4 cellular contexts compared by ENCODE assay signal in the genomic region with DNA sequence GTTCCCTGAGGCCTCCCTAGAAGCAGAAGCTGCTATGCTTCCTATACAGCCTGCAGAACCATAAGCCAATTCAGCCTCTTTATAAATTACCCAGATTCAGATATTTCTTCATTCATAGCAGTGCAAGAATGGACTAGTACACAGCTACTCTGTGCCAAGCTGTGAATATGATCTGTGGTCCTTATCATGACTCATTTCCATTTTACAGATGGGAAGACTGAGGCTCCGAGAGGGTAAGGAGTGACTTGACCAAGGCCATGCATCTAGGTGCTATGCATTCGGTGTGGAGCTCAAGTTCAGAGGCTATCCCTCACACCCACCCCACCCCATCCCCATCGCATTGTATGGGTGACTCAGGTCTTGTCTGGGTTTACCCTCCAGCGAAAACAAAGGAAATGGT.
TF ChIP-seq lines count a peak whose summit lies in the region.

No MANE protein-coding gene starts in this region.

TF ChIP-seq in HepG2, 621 proteins besides CTCF, POLR2A, EP300 and RAD21:
- no peak for TF ChIP-seq ZMAT3 (CRISPR knock-in tag; conservative IDR thresholded peaks at IDR 0.05)
- TF ChIP-seq ZNF629 (CRISPR knock-in tag; conservative IDR thresholded peaks at IDR 0.05) = peak; percentile 64

TF ChIP-seq in K562, 482 proteins besides CTCF, POLR2A, EP300 and RAD21:
- TF ChIP-seq KAT2B (IDR thresholded peaks at IDR 0.05; ENCODE audit: low read depth, low read length) = no peak
- TF ChIP-seq POU5F1 (IDR thresholded peaks at IDR 0.05; ENCODE audit: borderline replicate concordance, low read depth, low read length, partially characterized antibody) = no peak
- peak; percentile 63 for TF ChIP-seq RBM25 (IDR thresholded peaks at IDR 0.05; ENCODE audit: low read depth, low read length, severe bottlenecking)
- TF ChIP-seq MTA2 (IDR thresholded peaks at IDR 0.05; ENCODE audit: low read depth) = no peak
- 0 out of 4 replicates have a peak, but pooled peaks of 1 of the 2 experiments have one; percentile 8 for TF ChIP-seq KDM1A (IDR thresholded peaks at IDR 0.05)
- TF ChIP-seq GTF2A2 (tag; IDR thresholded peaks at IDR 0.05) = no peak
- no peak for TF ChIP-seq ELF2 (CRISPR knock-in tag; IDR thresholded peaks at IDR 0.05)
- no peak for TF ChIP-seq TAF9B (IDR thresholded peaks at IDR 0.05; ENCODE audit: partially characterized antibody)
- TF ChIP-seq BCOR (IDR thresholded peaks at IDR 0.05) = peak; percentile 41; the same call in 1 of the 2 replicates
- TF ChIP-seq ADNP (tag; IDR thresholded peaks at IDR 0.05) = 0 out of 2 replicates have a peak, but pooled peaks have one; percentile 35
TF ChIP-seq in K562: peak in this region for 4.

TF ChIP-seq in H1, 55 proteins besides CTCF, POLR2A, EP300 and RAD21:
- TF ChIP-seq KDM1A (IDR thresholded peaks at IDR 0.05; ENCODE audit: borderline replicate concordance, low read length) (0 out of 2 replicates have a peak, but pooled peaks have one; percentile 67), YY1 (IDR thresholded peaks at IDR 0.05; ENCODE audit: low read depth, low read length) (no peak)

TF ChIP-seq in SK-N-SH treated with all-trans-retinoic acid at 6 μM for 48 hours, 23 proteins besides CTCF, POLR2A, EP300 and RAD21:
- TF ChIP-seq ZC3H10 (CRISPR knock-in tag; IDR thresholded peaks at IDR 0.05) (no peak), RARB (CRISPR knock-in tag; IDR thresholded peaks at IDR 0.05) (no peak), ESRRG (CRISPR knock-in tag; IDR thresholded peaks at IDR 0.05) (no peak), GLIS3 (CRISPR knock-in tag; IDR thresholded peaks at IDR 0.05) (no peak)
- TF ChIP-seq, protein P1, sequence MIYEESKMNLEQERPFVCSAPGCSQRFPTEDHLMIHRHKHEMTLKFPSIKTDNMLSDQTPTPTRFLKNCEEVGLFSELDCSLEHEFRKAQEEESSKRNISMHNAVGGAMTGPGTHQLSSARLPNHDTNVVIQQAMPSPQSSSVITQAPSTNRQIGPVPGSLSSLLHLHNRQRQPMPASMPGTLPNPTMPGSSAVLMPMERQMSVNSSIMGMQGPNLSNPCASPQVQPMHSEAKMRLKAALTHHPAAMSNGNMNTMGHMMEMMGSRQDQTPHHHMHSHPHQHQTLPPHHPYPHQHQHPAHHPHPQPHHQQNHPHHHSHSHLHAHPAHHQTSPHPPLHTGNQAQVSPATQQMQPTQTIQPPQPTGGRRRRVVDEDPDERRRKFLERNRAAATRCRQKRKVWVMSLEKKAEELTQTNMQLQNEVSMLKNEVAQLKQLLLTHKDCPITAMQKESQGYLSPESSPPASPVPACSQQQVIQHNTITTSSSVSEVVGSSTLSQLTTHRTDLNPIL (CRISPR knock-in tag; IDR thresholded peaks at IDR 0.05; ENCODE audit: low read depth) = no peak
